20 cellular contexts compared by ENCODE assay signal in genomic region chr2:191417746-191418145, GRCh38.
A peak's percentile ranks its signal among the peaks of the same experiment; 100 is the strongest.
DNase-seq lines count a peak whose midpoint lies in the region; ATAC-seq, FAIRE-seq and TF ChIP-seq lines count a peak whose summit lies in the region.
"Had no signal": no experiment of that assay in that cellular context is flagged by ENCODE, and none has a peak within 500 bp of the region (broad histone marks: within the 10 kb centered on the region; RNA-seq: fewer than 3 reads in every experiment).

No MANE protein-coding gene starts in this region.

- no peak for TF ChIP-seq RAD21 in IMR-90 (IDR thresholded peaks at IDR 0.05; ENCODE audit: low read length)

- H4K8ac ChIP-seq in IMR-90 (ENCODE audit: low read depth in 2 of 2, low read length in 2 of 2) = no peak overlapping the region

- H3K23ac ChIP-seq in IMR-90 (ENCODE audit: low read depth, low read length) = no peak overlapping the region

- H3K27ac ChIP-seq in IMR-90 (ENCODE audit: insufficient read depth, low read length) (peak overlapping the region; percentile 25; the same call in 1 of the 2 replicates), hepatocyte (peak overlapping the region; percentile 89)

- CTCF ChIA-PET in IMR-90 (lab: Yijun Ruan, JAX) = no interaction called here

- H3K9me2 ChIP-seq in hepatocyte (replicated peaks; ENCODE audit: insufficient read depth) = no peaks in the 10 kb centered on the region

- no peaks in the 10 kb centered on the region for H3K9me3 ChIP-seq in IMR-90 (ENCODE audit: control insufficient read depth, insufficient read depth, low read length)
- H3K9me3 ChIP-seq in hepatocyte (ENCODE audit: low read depth) = no peaks in the 10 kb centered on the region
- no peaks in the 10 kb centered on the region for H3K9me3 ChIP-seq in mucosa of descending colon

- H4K91ac ChIP-seq in IMR-90 (ENCODE audit: insufficient read depth, low read depth, low read length) = peak overlapping the region; percentile 28; the same call in 1 of the 2 replicates

- WGBS in IMR-90 (ENCODE audit: extremely low coverage in 2 of 2, insufficient read length in 1 of 2), 2 experiments = no CpG with 5 or more reads among the region's 7 CpGs
- WGBS in hepatocyte (ENCODE audit: low lambda C conversion rate, missing lambda C conversion rate) = 90% methylated on average over 7 of the region's 7 CpGs

- no peak for FAIRE-seq in D721Med (lab: Jason Lieb, UNC)

- peak overlapping the region; percentile 12; the same call in 1 of the 2 replicates for H3K4ac ChIP-seq in IMR-90 (ENCODE audit: low read depth, low read length)

- no peak overlapping the region for H2AK5ac ChIP-seq in IMR-90 (ENCODE audit: low read depth, low read length)

- DNase-seq in IMR-90 (no peak), hepatocyte (ENCODE audit: low spot score) (no peak), mucosa of descending colon (peak; percentile 49 to 58 (median 53)), D721Med (ENCODE audit: insufficient read length, low spot score) (no peak)
- DNase-seq in stimulated activated naive CD4-positive, alpha-beta T cell treated with Interleukin-2 at 50 U/mL for 16 hours (lab: John Stamatoyannopoulos, UW) = no peak
- DNase-seq: ACHN, C1 segment of cervical spinal cord, DMS 273 treated with DMSO at 0.1 percent for 48 hours, DND-41, H9, KBM-7, MV-4-11, NCI-H1694 treated with DMSO at 0.1 percent for 48 hours, NCI-H510A, NCI-H774, OCI-M1, RPMI8226, SIG-M5 had no signal

- H3K36me3 ChIP-seq in IMR-90 (ENCODE audit: control insufficient read depth, insufficient read depth, low read length) (peaks cover 60% of the 10 kb centered on the region), hepatocyte (replicated peaks; ENCODE audit: insufficient read depth, low read depth) (no peaks in the 10 kb centered on the region), mucosa of descending colon (ENCODE audit: low read depth) (no peaks in the 10 kb centered on the region)

- H3K27me3 ChIP-seq in IMR-90 (ENCODE audit: control insufficient read depth, insufficient read depth, low read length) (no peaks in the 10 kb centered on the region), hepatocyte (no peaks in the 10 kb centered on the region)

- H3K4me3 ChIP-seq in IMR-90 (ENCODE audit: insufficient read depth, low read depth, low read length) = no peak overlapping the region
- no peak overlapping the region for H3K4me3 ChIP-seq in hepatocyte
- no peak overlapping the region for H3K4me3 ChIP-seq in mucosa of descending colon

- BruUV-seq in IMR-90 (replicated peaks; lab: Mats Ljungman, UMichigan) = no TSS peak

- TF ChIP-seq CTCF in IMR-90 (conservative IDR thresholded peaks at IDR 0.05; ENCODE audit: low read depth, low read length) = no peak
- TF ChIP-seq CTCF in hepatocyte (IDR thresholded peaks at IDR 0.05; ENCODE audit: poor library complexity) = no peak
- TF ChIP-seq CTCF in mucosa of descending colon (IDR thresholded peaks at IDR 0.05) = no peak
- no peak for TF ChIP-seq CTCF in D721Med (IDR thresholded peaks at IDR 0.05; ENCODE audit: insufficient read depth, missing control alignments)

- no peak overlapping the region for H3K14ac ChIP-seq in IMR-90 (replicated peaks; ENCODE audit: low read depth, low read length)

- POLR2A ChIA-PET in IMR-90 (lab: Charles Lee; ENCODE audit: unreplicated experiment) = no interaction called here

- no peak overlapping the region for H2BK20ac ChIP-seq in IMR-90 (ENCODE audit: low read depth, low read length)

- no peak overlapping the region for H2BK5ac ChIP-seq in IMR-90 (ENCODE audit: low read depth, low read length, poor library complexity, severe bottlenecking)

- H4K5ac ChIP-seq in IMR-90 (ENCODE audit: low read depth, low read length) = no peak overlapping the region

- no peaks in the 10 kb centered on the region; the same call in 1 of the 2 replicates for H3K4me1 ChIP-seq in IMR-90 (ENCODE audit: control insufficient read depth, insufficient read depth, low read length)
- H3K4me1 ChIP-seq in hepatocyte (ENCODE audit: insufficient read depth) = peaks cover 4% of the 10 kb centered on the region
- peaks cover 16% of the 10 kb centered on the region for H3K4me1 ChIP-seq in mucosa of descending colon (ENCODE audit: low read depth)

- dilution Hi-C loops in IMR-90 (cut with HindIII; ENCODE audit: low sequenced_read_pairs, unreplicated experiment) = no loop called here

- no peak overlapping the region for H2BK15ac ChIP-seq in IMR-90 (ENCODE audit: low read depth, low read length)

- no peak overlapping the region for H3K56ac ChIP-seq in IMR-90 (ENCODE audit: extremely low read depth, insufficient read depth, low read length)

- no peak for ATAC-seq in IMR-90 (ENCODE audit: low read depth)
- peak; percentile 88 for ATAC-seq in mucosa of descending colon
- ATAC-seq in HG03135 (IDR thresholded peaks at IDR 0.05; ENCODE audit: unreplicated experiment) = no peak
- no peak for ATAC-seq in HG03460 (IDR thresholded peaks at IDR 0.05; ENCODE audit: unreplicated experiment)

- no peak overlapping the region for H3K18ac ChIP-seq in IMR-90 (ENCODE audit: low read depth, low read length)

- H3K4me2 ChIP-seq in IMR-90 (ENCODE audit: low read depth, low read length) (no peak overlapping the region), hepatocyte (peak overlapping the region; percentile 63)

- H3K79me1 ChIP-seq in IMR-90 (ENCODE audit: low read depth in 1 of 2, low read length in 2 of 2) = peaks cover 0 to 3% of the 10 kb centered on the region in 2 experiments; a peak in 1 of 4 replicates

- no peak for TF ChIP-seq POLR2A in IMR-90 (IDR thresholded peaks at IDR 0.05; ENCODE audit: low read depth, low read length)

- in situ Hi-C loops in IMR-90 (cut with MboI; ENCODE audit: low sequenced_read_pairs) = no loop called here

- peaks cover 4% of the 10 kb centered on the region; the same call in 1 of the 2 replicates for H3K9me1 ChIP-seq in IMR-90 (ENCODE audit: insufficient read depth, low read length)

- H2AK9ac ChIP-seq in IMR-90 (replicated peaks; ENCODE audit: low read depth, low read length, poor library complexity) = no peak overlapping the region

- intact Hi-C loops in IMR-90 (cut with micrococcal nuclease) = no loop called here
- intact Hi-C loops in mucosa of descending colon (cut with DNase I, micrococcal nuclease) = no loop called here

- H2AFZ ChIP-seq in IMR-90 (replicated peaks; ENCODE audit: low read length, poor library complexity) (no peak overlapping the region), hepatocyte (no peak overlapping the region)

- H3K9ac ChIP-seq in IMR-90 (ENCODE audit: low read depth, low read length) = no peak overlapping the region

- no peak overlapping the region for H2BK120ac ChIP-seq in IMR-90 (ENCODE audit: low read depth, low read length)

- H3K79me2 ChIP-seq in hepatocyte = no peaks in the 10 kb centered on the region

- H4K20me1 ChIP-seq in IMR-90 (ENCODE audit: insufficient read depth, low read length) (no peaks in the 10 kb centered on the region), hepatocyte (ENCODE audit: insufficient read depth, poor library complexity, severe bottlenecking) (no peaks in the 10 kb centered on the region)

TF ChIP-seq in IMR-90, 13 proteins besides CTCF, POLR2A, EP300 and RAD21:
- no peak for TF ChIP-seq MAZ (IDR thresholded peaks at IDR 0.05; ENCODE audit: borderline replicate concordance, low read depth, low read length)
- no peak for TF ChIP-seq RFX5 (IDR thresholded peaks at IDR 0.05; ENCODE audit: low read depth, low read length)
- TF ChIP-seq CEBPB (IDR thresholded peaks at IDR 0.05; ENCODE audit: low read depth, low read length) = no peak
- no peak for TF ChIP-seq BHLHE40 (IDR thresholded peaks at IDR 0.05; ENCODE audit: low read depth, low read length)
- no peak for TF ChIP-seq CHD1 (IDR thresholded peaks at IDR 0.05; ENCODE audit: low read depth, low read length)
- TF ChIP-seq FOS (IDR thresholded peaks at IDR 0.05; ENCODE audit: low read depth, low read length) = no peak
- TF ChIP-seq SMC3 (IDR thresholded peaks at IDR 0.05; ENCODE audit: low read depth, low read length) = no peak
- no peak for TF ChIP-seq USF2 (IDR thresholded peaks at IDR 0.05; ENCODE audit: low read depth, low read length)
- no peak for TF ChIP-seq MXI1 (IDR thresholded peaks at IDR 0.05; ENCODE audit: borderline replicate concordance, low read depth, low read length)

Comparison
In these comparisons a context has a peak if more than half of its experiments do, and no peak if none do; other contexts are left out.
1. DNase-seq: peak in mucosa of descending colon (3 of 3); none in IMR-90 (single experiment), hepatocyte (single experiment), stimulated activated naive CD4-positive, alpha-beta T cell treated with Interleukin-2 at 50 U/mL for 16 hours (single experiment) and D721Med (single experiment).